Comparison of ENCODE assay signal across 19 cellular contexts in genomic region chr10:131430716-131431402, GRCh38.
DNase-seq lines count a peak whose midpoint lies in the region; ATAC-seq and TF ChIP-seq lines count a peak whose summit lies in the region.
"Had no signal": no experiment of that assay in that cellular context is flagged by ENCODE, and none has a peak within 500 bp of the region (broad histone marks: within the 10 kb centered on the region; RNA-seq: fewer than 3 reads in every experiment).

No MANE protein-coding gene starts in this region.

- TF ChIP-seq POLR2A in spleen (IDR thresholded peaks at IDR 0.05) (no peak), prostate gland (IDR thresholded peaks at IDR 0.05) (no peak)

- H3K9ac ChIP-seq in SK-N-SH, result no peak overlapping the region

- H3K27me3 ChIP-seq in SK-N-SH (ENCODE audit: insufficient read depth) (no peaks in the 10 kb centered on the region), spleen (replicated peaks in 1 of 7) (peaks cover 0 to 26% (median 0%) of the 10 kb centered on the region in 7 donors), prostate gland (replicated peaks; ENCODE audit: insufficient read depth) (peaks cover 6% of the 10 kb centered on the region)

- no peak overlapping the region for H2AFZ ChIP-seq in SK-N-SH (ENCODE audit: low read depth)

- CTCF ChIA-PET in SK-N-SH (lab: Yijun Ruan, JAX), result interaction anchor here (2.8 to 7.7 kb wide), 2 partner anchors 10 to 22 kb away, joined by 9 to 52 read pairs; no protein-coding TSS in a partner anchor

- no peak for TF ChIP-seq CTCF in SK-N-SH (IDR thresholded peaks at IDR 0.05)
- TF ChIP-seq CTCF in spleen (IDR thresholded peaks at IDR 0.05 in 8 of 11, conservative IDR thresholded peaks at IDR 0.05 in 3 of 11), result no peak
- no peak for TF ChIP-seq CTCF in prostate gland (IDR thresholded peaks at IDR 0.05)

- no peaks in the 10 kb centered on the region for H3K36me3 ChIP-seq in SK-N-SH (replicated peaks in 1 of 2; ENCODE audit: control insufficient read depth in 1 of 2, insufficient read depth in 2 of 2, low read length in 1 of 2)
- H3K36me3 ChIP-seq in spleen, result no peaks in the 10 kb centered on the region
- H3K36me3 ChIP-seq in prostate gland, result no peaks in the 10 kb centered on the region

- no peaks in the 10 kb centered on the region for H3F3A ChIP-seq in SK-N-SH (replicated peaks; ENCODE audit: insufficient read depth)

- ATAC-seq in SK-N-SH treated with all-trans-retinoic acid at 6 μM for 48 hours, result no peak
- ATAC-seq: CD8-positive, alpha-beta T cell; PC-3 had no signal

- H3K9me3 ChIP-seq in SK-N-SH (no peaks in the 10 kb centered on the region), spleen (no peaks in the 10 kb centered on the region), prostate gland (no peaks in the 10 kb centered on the region)

- no peak for TF ChIP-seq EP300 in SK-N-SH (IDR thresholded peaks at IDR 0.05; ENCODE audit: borderline replicate concordance in 1 of 2, low read depth in 1 of 2, low read length in 1 of 2)

- H3K4me1 ChIP-seq in SK-N-SH (ENCODE audit: control insufficient read depth in 1 of 2, insufficient read depth in 2 of 2, low read depth in 1 of 2, low read length in 1 of 2), result peaks cover 0 to 28% of the 10 kb centered on the region in 2 experiments; a peak in 2 of 4 replicates
- peaks cover 0 to 14% (median 3%) of the 10 kb centered on the region in 6 donors for H3K4me1 ChIP-seq in spleen
- H3K4me1 ChIP-seq in prostate gland (replicated peaks), result no peaks in the 10 kb centered on the region

- no peak overlapping the region for H3K4me3 ChIP-seq in SK-N-SH (ENCODE audit: low read depth in 2 of 2, low read length in 1 of 2)
- no peak overlapping the region for H3K4me3 ChIP-seq in spleen
- H3K4me3 ChIP-seq in prostate gland, result no peak overlapping the region

- no peak overlapping the region for H3K4me2 ChIP-seq in SK-N-SH

- peak; percentile 3 for DNase-seq in DMS153 treated with DMSO at 0.1 percent for 48 hours (lab: John Stamatoyannopoulos, UW; ENCODE audit: unreplicated experiment)
- no peak for DNase-seq in DMS153 (lab: John Stamatoyannopoulos, UW)
- DNase-seq in SK-N-SH, result peak; percentile 50
- DNase-seq in NCI-H2171 (lab: John Stamatoyannopoulos, UW), result peak; percentile 28
- DNase-seq in spleen, result peak; percentile 52
- no peak for DNase-seq in prostate gland (ENCODE audit: low spot score)
- no peak for DNase-seq in mucosa of gallbladder (ENCODE audit: low spot score)
- DNase-seq: AML-193; C1 segment of cervical spinal cord; CD8-positive, alpha-beta T cell; DMS53; NCI-H1694; NCI-H446; NCI-H526; PC-3; SHP77; T-helper 2 cell had no signal

- no peaks in the 10 kb centered on the region for H3K79me2 ChIP-seq in SK-N-SH (ENCODE audit: insufficient read depth)

- no peak for TF ChIP-seq RAD21 in SK-N-SH (IDR thresholded peaks at IDR 0.05; ENCODE audit: low read length)

- WGBS in SK-N-SH (ENCODE audit: low lambda C conversion rate), result 15% methylated on average over 16 of the region's 16 CpGs
- WGBS in spleen, 5 donors, result 76 to 81% (median 79%) methylated on average over 16 of the region's 16 CpGs
- 42% methylated on average over 16 of the region's 16 CpGs for WGBS in prostate gland

- no peak overlapping the region for H3K27ac ChIP-seq in SK-N-SH (ENCODE audit: low read depth in 2 of 2, low read length in 1 of 2)
- no peak overlapping the region for H3K27ac ChIP-seq in spleen
- no peak overlapping the region for H3K27ac ChIP-seq in prostate gland
- H3K27ac ChIP-seq: 22Rv1 had no signal

- intact Hi-C loops in spleen (cut with DNase I; ENCODE audit: low total_unique reads), result no loop called here
- intact Hi-C loops in prostate gland (cut with DNase I), result no loop called here

- no peaks in the 10 kb centered on the region for H3K9me2 ChIP-seq in SK-N-SH

- POLR2A ChIA-PET in SK-N-SH (lab: Yijun Ruan, JAX), result no interaction called here

- no peaks in the 10 kb centered on the region for H4K20me1 ChIP-seq in SK-N-SH (ENCODE audit: insufficient read depth)

TF ChIP-seq in SK-N-SH, 30 proteins besides CTCF, POLR2A, EP300 and RAD21 (continues in another document):
- no peak for TF ChIP-seq NRF1 (IDR thresholded peaks at IDR 0.05; ENCODE audit: low read depth, low read length)
- TF ChIP-seq MXI1 (IDR thresholded peaks at IDR 0.05; ENCODE audit: low read depth, low read length), result no peak
- no peak for TF ChIP-seq RCOR1 (IDR thresholded peaks at IDR 0.05; ENCODE audit: low read length)
- TF ChIP-seq CHD2 (IDR thresholded peaks at IDR 0.05; ENCODE audit: low read length, partially characterized antibody), result no peak
- no peak for TF ChIP-seq EZH2phosphoT487 (IDR thresholded peaks at IDR 0.05; ENCODE audit: borderline replicate concordance, low read depth)
- TF ChIP-seq FOSL2 (IDR thresholded peaks at IDR 0.05; ENCODE audit: borderline replicate concordance, low read depth), result no peak
- no peak for TF ChIP-seq ZBTB33 (IDR thresholded peaks at IDR 0.05; ENCODE audit: borderline replicate concordance, low read depth)
- TF ChIP-seq USF2 (IDR thresholded peaks at IDR 0.05; ENCODE audit: borderline replicate concordance, low read depth, low read length), result no peak
- no peak for TF ChIP-seq SMC3 (IDR thresholded peaks at IDR 0.05; ENCODE audit: low read depth, low read length)
- no peak for TF ChIP-seq RXRA (IDR thresholded peaks at IDR 0.05; ENCODE audit: borderline replicate concordance, low read depth)
- TF ChIP-seq JUND (IDR thresholded peaks at IDR 0.05), result no peak
- no peak for TF ChIP-seq FOXJ3 (CRISPR knock-in tag; IDR thresholded peaks at IDR 0.05)
- TF ChIP-seq NFIC (IDR thresholded peaks at IDR 0.05; ENCODE audit: borderline replicate concordance), result no peak

TF ChIP-seq in SK-N-SH treated with all-trans-retinoic acid at 6 μM for 48 hours, 23 proteins besides CTCF, POLR2A, EP300 and RAD21:
- no peak for TF ChIP-seq ZFP30 (CRISPR knock-in tag; IDR thresholded peaks at IDR 0.05)
- TF ChIP-seq ARNTL (CRISPR knock-in tag; IDR thresholded peaks at IDR 0.05; ENCODE audit: borderline replicate concordance, low read depth), result no peak
- no peak for TF ChIP-seq CREB5 (CRISPR knock-in tag; IDR thresholded peaks at IDR 0.05; ENCODE audit: low read depth)
- no peak for TF ChIP-seq BACH2 (CRISPR knock-in tag; IDR thresholded peaks at IDR 0.05; ENCODE audit: borderline replicate concordance)
- TF ChIP-seq PATZ1 (CRISPR knock-in tag; IDR thresholded peaks at IDR 0.05; ENCODE audit: borderline replicate concordance), result no peak
- no peak for TF ChIP-seq TSHZ2 (CRISPR knock-in tag; IDR thresholded peaks at IDR 0.05)
- TF ChIP-seq RARB (CRISPR knock-in tag; IDR thresholded peaks at IDR 0.05), result no peak
- no peak for TF ChIP-seq ZNF8 (CRISPR knock-in tag; IDR thresholded peaks at IDR 0.05)
- no peak for TF ChIP-seq CSDC2 (CRISPR knock-in tag; IDR thresholded peaks at IDR 0.05)
- no peak for TF ChIP-seq SNAI2 (CRISPR knock-in tag; IDR thresholded peaks at IDR 0.05)
- TF ChIP-seq PPARA (CRISPR knock-in tag; IDR thresholded peaks at IDR 0.05; ENCODE audit: borderline replicate concordance), result no peak
- TF ChIP-seq GLIS3 (CRISPR knock-in tag; IDR thresholded peaks at IDR 0.05), result no peak
TF ChIP-seq in SK-N-SH treated with all-trans-retinoic acid at 6 μM for 48 hours: peak in this region for 0.

Comparison
In these comparisons a context has a peak if more than half of its experiments do, and no peak if none do; other contexts are left out.
1. DNase-seq: peak in DMS153 treated with DMSO at 0.1 percent for 48 hours (single experiment), SK-N-SH (single experiment), NCI-H2171 (single experiment) and spleen (single experiment); none in DMS153 (single experiment), prostate gland (single experiment) and mucosa of gallbladder (single experiment).